In the genomic region with DNA sequence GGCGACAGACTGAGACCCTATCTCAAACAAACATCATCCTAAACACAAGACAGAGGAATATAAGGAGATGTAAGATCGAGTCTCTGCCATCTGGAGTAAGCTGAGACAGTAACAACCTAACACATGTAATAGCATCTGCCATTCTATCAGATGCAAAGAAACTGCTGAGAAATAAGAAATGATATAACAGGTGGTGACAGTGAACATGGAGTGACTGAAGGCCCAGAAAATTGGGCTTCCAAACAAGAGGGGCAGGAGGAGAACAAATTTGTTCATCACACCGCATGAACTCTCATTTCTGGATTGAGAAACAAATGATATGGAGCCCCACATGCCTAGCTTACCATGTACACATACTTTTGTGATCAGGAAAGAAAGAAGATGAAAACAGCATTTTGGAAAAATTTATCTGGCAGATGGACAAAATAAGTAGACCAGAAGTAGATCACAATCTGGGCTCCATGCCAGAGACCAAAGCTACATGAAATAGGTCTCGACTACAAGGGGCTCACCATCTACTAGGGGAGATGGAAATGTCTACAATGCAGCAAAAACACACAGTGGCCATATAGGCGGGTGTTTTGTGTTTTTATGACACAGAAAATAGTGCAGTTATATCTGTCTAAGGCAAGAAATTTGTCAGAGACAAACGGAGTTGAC, we compare ENCODE assay signal across 20 cellular contexts. TPM values are rescaled to one million over a fixed set of nuclear protein-coding genes. Genes with fewer than 3 reads are reported as not detected.
DNase-seq lines count a peak whose midpoint lies in the region; ATAC-seq and TF ChIP-seq lines count a peak whose summit lies in the region.
"Had no signal": no experiment of that assay in that cellular context is flagged by ENCODE, and none has a peak within 500 bp of the region (broad histone marks: within the 10 kb centered on the region; RNA-seq: fewer than 3 reads in every experiment).

No MANE protein-coding gene starts in this region.

- no peaks in the 10 kb centered on the region for H3K23me2 ChIP-seq in H9 (ENCODE audit: insufficient read length, low read depth, low read length, poor library complexity, severe bottlenecking)

- no peaks in the 10 kb centered on the region for H3K79me1 ChIP-seq in H9 (ENCODE audit: insufficient read depth, low read depth, low read length, poor library complexity, severe bottlenecking)

- H2BK120ac ChIP-seq in H9 (ENCODE audit: low read depth, low read length, poor library complexity, severe bottlenecking): no peak overlapping the region

- no peaks in the 10 kb centered on the region for H3K9me3 Mint-ChIP-seq in H9
- no peaks in the 10 kb centered on the region for H3K9me3 Mint-ChIP-seq in nephron
- H3K9me3 Mint-ChIP-seq: activated naive CD4-positive, alpha-beta T cell treated with anti-CD3 and anti-CD28 coated beads, Interleukin-2, amount 50 U/mL, for 72 hours; activated T-cell treated with anti-CD3 and anti-CD28 coated beads, Interleukin-2, amount 50 U/mL, for 4 hours; memory B cell; naive thymus-derived CD8-positive, alpha-beta T cell had no signal

- H3K4me3 Mint-ChIP-seq in H9 (no peak overlapping the region), nephron (peak overlapping the region in 1 of 3 experiments; percentile 10)
- H3K4me3 Mint-ChIP-seq: activated T-cell treated with anti-CD3 and anti-CD28 coated beads, Interleukin-2, amount 50 U/mL, for 4 hours; memory B cell; naive thymus-derived CD8-positive, alpha-beta T cell had no signal

- H3K4me1 ChIP-seq in H9 (ENCODE audit: insufficient read depth, low read length) (no peaks in the 10 kb centered on the region), heart right ventricle (no peaks in the 10 kb centered on the region)
- H3K4me1 ChIP-seq: HAP-1, spleen had no signal

- no peak overlapping the region for H4K8ac ChIP-seq in H9 (replicated peaks; ENCODE audit: insufficient read length, low read depth, low read length)

- H4K20me1 ChIP-seq in H9 (ENCODE audit: control insufficient read depth, insufficient read depth, insufficient read length): no peaks in the 10 kb centered on the region

- H3K79me2 ChIP-seq in H9 (ENCODE audit: insufficient read depth, low read length): no peaks in the 10 kb centered on the region

- H3K9me3 ChIP-seq in H9 (ENCODE audit: control insufficient read depth, low read depth, low read length) (no peaks in the 10 kb centered on the region), heart right ventricle (no peaks in the 10 kb centered on the region)
- H3K9me3 ChIP-seq: HAP-1, spleen, suprapubic skin, vagina had no signal

- no peak overlapping the region for H3K56ac ChIP-seq in H9 (ENCODE audit: insufficient read length, low read depth, low read length)

- no CpG with 5 or more reads among the region's 6 CpGs for WGBS in H9 (ENCODE audit: extremely low coverage, insufficient read length, low lambda C conversion rate)
- WGBS in heart right ventricle, 2 donors: 90 to 91% methylated on average over 6 of the region's 6 CpGs

- no peak overlapping the region for H3K9ac ChIP-seq in H9 (ENCODE audit: extremely low read depth, insufficient read length, low read length)
- H3K9ac ChIP-seq: KMS-11 had no signal

- H3K36me3 Mint-ChIP-seq in H9 (ENCODE audit: insufficient read depth in 1 of 3, low read depth in 3 of 3) (peaks cover 27 to 67% (median 53%) of the 10 kb centered on the region in 3 experiments; a peak in 6 of 7 replicates), nephron (ENCODE audit: low read depth) (peaks cover 61% of the 10 kb centered on the region)

- no peak overlapping the region for H2AK5ac ChIP-seq in H9 (ENCODE audit: insufficient read length, low read length)

- no peak overlapping the region for H3T11ph ChIP-seq in H9 (ENCODE audit: low read length)

- H3K36me3 ChIP-seq in heart right ventricle: peaks cover 0 to 99% (median 42%) of the 10 kb centered on the region in 9 donors

- no peak overlapping the region for H2BK15ac ChIP-seq in H9 (ENCODE audit: low read depth, low read length)

- H2BK5ac ChIP-seq in H9 (ENCODE audit: insufficient read length, low read length): no peak overlapping the region

- no peak overlapping the region for H2BK12ac ChIP-seq in H9 (ENCODE audit: insufficient read length, low read depth, low read length)

- no peak overlapping the region for H3K4ac ChIP-seq in H9 (ENCODE audit: low read depth, low read length)

- H3K27me3 ChIP-seq in H9 (ENCODE audit: insufficient read depth, low read length) (no peaks in the 10 kb centered on the region), heart right ventricle (no peaks in the 10 kb centered on the region)
- H3K27me3 ChIP-seq: spleen, suprapubic skin, vagina had no signal

- no peak overlapping the region for H2AFZ ChIP-seq in H9 (ENCODE audit: low read length)

- no peak overlapping the region for H3K4me3 ChIP-seq in choroid plexus epithelial cell (ENCODE audit: low read depth, low read length)
- no peak overlapping the region for H3K4me3 ChIP-seq in heart right ventricle
- H3K4me3 ChIP-seq: HAP-1, spleen, suprapubic skin, vagina had no signal

- ATAC-seq in heart right ventricle: no peak
- ATAC-seq: activated naive CD4-positive, alpha-beta T cell treated with anti-CD3 and anti-CD28 coated beads, Interleukin-2, amount 50 U/mL, for 72 hours; activated T-cell treated with anti-CD3 and anti-CD28 coated beads, Interleukin-2, amount 50 U/mL, for 4 hours; naive thymus-derived CD8-positive, alpha-beta T cell had no signal

- peaks cover 9 to 12% of the 10 kb centered on the region in 2 experiments for H3K4me1 Mint-ChIP-seq in H9
- peaks cover 42% of the 10 kb centered on the region for H3K4me1 Mint-ChIP-seq in nephron
- H3K4me1 Mint-ChIP-seq: memory B cell; naive thymus-derived CD8-positive, alpha-beta T cell had no signal

- H3K4me2 ChIP-seq in H9 (ENCODE audit: insufficient read depth, insufficient read length, low read length): no peak overlapping the region
- H3K4me2 ChIP-seq: KMS-11 had no signal

- H3K23ac ChIP-seq in H9 (ENCODE audit: insufficient read length, low read depth, low read length): no peak overlapping the region

- H3K18ac ChIP-seq in H9 (ENCODE audit: insufficient read length, low read depth, low read length): no peak overlapping the region

- H3K27ac Mint-ChIP-seq in H9 (peak overlapping the region in 2 of 3 experiments; percentile 27 to 72; a peak in 2 of 7 replicates), nephron (peak overlapping the region; percentile 61 to 74 (median 69))
- H3K27ac Mint-ChIP-seq: memory B cell had no signal

- no peak overlapping the region for H3K27ac ChIP-seq in H9 (ENCODE audit: insufficient read length, low read depth, low read length)
- H3K27ac ChIP-seq in heart right ventricle: no peak overlapping the region
- H3K27ac ChIP-seq: KMS-11, spleen, suprapubic skin, vagina had no signal

- H4K91ac ChIP-seq in H9 (ENCODE audit: insufficient read length, low read depth, low read length): no peak overlapping the region

- intact Hi-C loops in heart right ventricle (cut with DNase I): no loop called here

- no peak for DNase-seq in H9
- peak; percentile 51 for DNase-seq in NCI-H69 (lab: John Stamatoyannopoulos, UW)
- peak; percentile 85 for DNase-seq in choroid plexus epithelial cell (ENCODE audit: low read depth)
- no peak for DNase-seq in activated CD4-positive, alpha-beta T cell treated with anti-CD3 and anti-CD28 coated beads, Interleukin-2, amount 50 U/mL, for 1 hour
- DNase-seq in heart right ventricle: no peak
- no peak for DNase-seq in HT-29 (ENCODE audit: low spot score)
- DNase-seq: activated CD4-positive, alpha-beta T cell treated with anti-CD3 and anti-CD28 coated beads, Interleukin-2, amount 50 U/mL, for 48 hours; activated T-cell treated with anti-CD3 and anti-CD28 coated beads, Interleukin-2, amount 50 U/mL, for 4 hours; AML-193; effector memory CD4-positive, alpha-beta T cell; naive thymus-derived CD8-positive, alpha-beta T cell; spleen; T-helper 1 cell had no signal

- no peak overlapping the region for H3K14ac ChIP-seq in H9 (ENCODE audit: insufficient read depth, low read length)

- H4K5ac ChIP-seq in H9 (ENCODE audit: insufficient read length, low read depth, low read length): no peak overlapping the region

- H2BK20ac ChIP-seq in H9 (ENCODE audit: low read depth, low read length, poor library complexity, severe bottlenecking): no peak overlapping the region

- H3K27me3 Mint-ChIP-seq in H9 (ENCODE audit: low read depth): no peaks in the 10 kb centered on the region
- H3K27me3 Mint-ChIP-seq in nephron (ENCODE audit: low read depth): no peaks in the 10 kb centered on the region
- H3K27me3 Mint-ChIP-seq: memory B cell; naive thymus-derived CD8-positive, alpha-beta T cell had no signal

- TF ChIP-seq CTCF in H9 (conservative IDR thresholded peaks at IDR 0.05) (no peak), choroid plexus epithelial cell (conservative IDR thresholded peaks at IDR 0.05; ENCODE audit: low read depth, low read length) (no peak), nephron (IDR thresholded peaks at IDR 0.05; ENCODE audit: unreplicated experiment in 3 of 3) (no peak), heart right ventricle (IDR thresholded peaks at IDR 0.05) (no peak)

RNA-seq across cellular contexts. Expression of a gene that starts 45.5 kb away (rescaled TPM):
- total RNA-seq in H9 (2021): 106 and 108 TPM in 2 replicates
- 100 to 1,000 TPM in 9 of 10 donors, 10 to 100 TPM in 1; 97.6 to 128 (median 109) TPM for total RNA-seq in heart right ventricle
- 10 to 100 TPM; 20.6 to 27.3 TPM for polyA plus RNA-seq in heart right ventricle
- total RNA-seq in HT-29 (2014; rRNA removed; shearing (Covaris generic)): 35.9 and 41.4 TPM in 2 replicates

Comparison
In these comparisons a context has a peak if more than half of its experiments do, and no peak if none do; other contexts are left out.
1. DNase-seq: peak in NCI-H69 (single experiment) and choroid plexus epithelial cell (single experiment); none in H9 (single experiment), activated CD4-positive, alpha-beta T cell treated with anti-CD3 and anti-CD28 coated beads, Interleukin-2, amount 50 U/mL, for 1 hour (single experiment), heart right ventricle (0 of 2) and HT-29 (single experiment).